ENCODE assay signal across 1 cellular context in the genomic region with DNA sequence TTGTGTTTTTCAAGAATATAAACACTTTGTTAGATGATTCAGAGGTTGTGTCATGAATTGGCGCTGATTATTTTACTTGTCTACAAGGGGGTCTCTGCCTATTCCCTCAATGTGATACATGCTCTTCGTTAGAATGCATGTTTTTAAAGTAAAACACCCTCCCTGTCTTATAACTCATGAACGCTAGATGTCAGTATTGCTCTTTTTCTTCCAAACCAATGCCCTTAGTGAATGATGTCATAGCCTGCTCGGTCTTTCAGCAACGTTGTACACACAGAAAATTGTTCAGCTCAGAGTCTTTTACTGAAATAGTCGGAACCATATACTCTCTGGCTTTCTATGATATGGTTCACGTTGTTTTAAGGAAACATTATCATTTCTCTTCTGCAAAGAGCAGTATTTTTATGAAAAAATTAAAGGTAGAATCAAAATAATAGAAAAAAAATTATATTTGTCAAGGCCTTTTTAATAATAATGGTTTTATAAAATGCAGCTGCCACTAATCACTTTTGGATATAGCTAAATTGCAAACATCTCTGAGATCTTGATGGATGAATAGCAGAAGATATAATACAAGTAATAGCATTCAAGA.
A peak's percentile ranks its signal among the peaks of the same experiment; 100 is the strongest.
TF ChIP-seq lines count a peak whose summit lies in the region.

No MANE protein-coding gene starts in this region.

TF ChIP-seq in K562, 482 proteins besides CTCF, POLR2A, EP300 and RAD21 (continued from another document):
- TF ChIP-seq, protein P1, sequence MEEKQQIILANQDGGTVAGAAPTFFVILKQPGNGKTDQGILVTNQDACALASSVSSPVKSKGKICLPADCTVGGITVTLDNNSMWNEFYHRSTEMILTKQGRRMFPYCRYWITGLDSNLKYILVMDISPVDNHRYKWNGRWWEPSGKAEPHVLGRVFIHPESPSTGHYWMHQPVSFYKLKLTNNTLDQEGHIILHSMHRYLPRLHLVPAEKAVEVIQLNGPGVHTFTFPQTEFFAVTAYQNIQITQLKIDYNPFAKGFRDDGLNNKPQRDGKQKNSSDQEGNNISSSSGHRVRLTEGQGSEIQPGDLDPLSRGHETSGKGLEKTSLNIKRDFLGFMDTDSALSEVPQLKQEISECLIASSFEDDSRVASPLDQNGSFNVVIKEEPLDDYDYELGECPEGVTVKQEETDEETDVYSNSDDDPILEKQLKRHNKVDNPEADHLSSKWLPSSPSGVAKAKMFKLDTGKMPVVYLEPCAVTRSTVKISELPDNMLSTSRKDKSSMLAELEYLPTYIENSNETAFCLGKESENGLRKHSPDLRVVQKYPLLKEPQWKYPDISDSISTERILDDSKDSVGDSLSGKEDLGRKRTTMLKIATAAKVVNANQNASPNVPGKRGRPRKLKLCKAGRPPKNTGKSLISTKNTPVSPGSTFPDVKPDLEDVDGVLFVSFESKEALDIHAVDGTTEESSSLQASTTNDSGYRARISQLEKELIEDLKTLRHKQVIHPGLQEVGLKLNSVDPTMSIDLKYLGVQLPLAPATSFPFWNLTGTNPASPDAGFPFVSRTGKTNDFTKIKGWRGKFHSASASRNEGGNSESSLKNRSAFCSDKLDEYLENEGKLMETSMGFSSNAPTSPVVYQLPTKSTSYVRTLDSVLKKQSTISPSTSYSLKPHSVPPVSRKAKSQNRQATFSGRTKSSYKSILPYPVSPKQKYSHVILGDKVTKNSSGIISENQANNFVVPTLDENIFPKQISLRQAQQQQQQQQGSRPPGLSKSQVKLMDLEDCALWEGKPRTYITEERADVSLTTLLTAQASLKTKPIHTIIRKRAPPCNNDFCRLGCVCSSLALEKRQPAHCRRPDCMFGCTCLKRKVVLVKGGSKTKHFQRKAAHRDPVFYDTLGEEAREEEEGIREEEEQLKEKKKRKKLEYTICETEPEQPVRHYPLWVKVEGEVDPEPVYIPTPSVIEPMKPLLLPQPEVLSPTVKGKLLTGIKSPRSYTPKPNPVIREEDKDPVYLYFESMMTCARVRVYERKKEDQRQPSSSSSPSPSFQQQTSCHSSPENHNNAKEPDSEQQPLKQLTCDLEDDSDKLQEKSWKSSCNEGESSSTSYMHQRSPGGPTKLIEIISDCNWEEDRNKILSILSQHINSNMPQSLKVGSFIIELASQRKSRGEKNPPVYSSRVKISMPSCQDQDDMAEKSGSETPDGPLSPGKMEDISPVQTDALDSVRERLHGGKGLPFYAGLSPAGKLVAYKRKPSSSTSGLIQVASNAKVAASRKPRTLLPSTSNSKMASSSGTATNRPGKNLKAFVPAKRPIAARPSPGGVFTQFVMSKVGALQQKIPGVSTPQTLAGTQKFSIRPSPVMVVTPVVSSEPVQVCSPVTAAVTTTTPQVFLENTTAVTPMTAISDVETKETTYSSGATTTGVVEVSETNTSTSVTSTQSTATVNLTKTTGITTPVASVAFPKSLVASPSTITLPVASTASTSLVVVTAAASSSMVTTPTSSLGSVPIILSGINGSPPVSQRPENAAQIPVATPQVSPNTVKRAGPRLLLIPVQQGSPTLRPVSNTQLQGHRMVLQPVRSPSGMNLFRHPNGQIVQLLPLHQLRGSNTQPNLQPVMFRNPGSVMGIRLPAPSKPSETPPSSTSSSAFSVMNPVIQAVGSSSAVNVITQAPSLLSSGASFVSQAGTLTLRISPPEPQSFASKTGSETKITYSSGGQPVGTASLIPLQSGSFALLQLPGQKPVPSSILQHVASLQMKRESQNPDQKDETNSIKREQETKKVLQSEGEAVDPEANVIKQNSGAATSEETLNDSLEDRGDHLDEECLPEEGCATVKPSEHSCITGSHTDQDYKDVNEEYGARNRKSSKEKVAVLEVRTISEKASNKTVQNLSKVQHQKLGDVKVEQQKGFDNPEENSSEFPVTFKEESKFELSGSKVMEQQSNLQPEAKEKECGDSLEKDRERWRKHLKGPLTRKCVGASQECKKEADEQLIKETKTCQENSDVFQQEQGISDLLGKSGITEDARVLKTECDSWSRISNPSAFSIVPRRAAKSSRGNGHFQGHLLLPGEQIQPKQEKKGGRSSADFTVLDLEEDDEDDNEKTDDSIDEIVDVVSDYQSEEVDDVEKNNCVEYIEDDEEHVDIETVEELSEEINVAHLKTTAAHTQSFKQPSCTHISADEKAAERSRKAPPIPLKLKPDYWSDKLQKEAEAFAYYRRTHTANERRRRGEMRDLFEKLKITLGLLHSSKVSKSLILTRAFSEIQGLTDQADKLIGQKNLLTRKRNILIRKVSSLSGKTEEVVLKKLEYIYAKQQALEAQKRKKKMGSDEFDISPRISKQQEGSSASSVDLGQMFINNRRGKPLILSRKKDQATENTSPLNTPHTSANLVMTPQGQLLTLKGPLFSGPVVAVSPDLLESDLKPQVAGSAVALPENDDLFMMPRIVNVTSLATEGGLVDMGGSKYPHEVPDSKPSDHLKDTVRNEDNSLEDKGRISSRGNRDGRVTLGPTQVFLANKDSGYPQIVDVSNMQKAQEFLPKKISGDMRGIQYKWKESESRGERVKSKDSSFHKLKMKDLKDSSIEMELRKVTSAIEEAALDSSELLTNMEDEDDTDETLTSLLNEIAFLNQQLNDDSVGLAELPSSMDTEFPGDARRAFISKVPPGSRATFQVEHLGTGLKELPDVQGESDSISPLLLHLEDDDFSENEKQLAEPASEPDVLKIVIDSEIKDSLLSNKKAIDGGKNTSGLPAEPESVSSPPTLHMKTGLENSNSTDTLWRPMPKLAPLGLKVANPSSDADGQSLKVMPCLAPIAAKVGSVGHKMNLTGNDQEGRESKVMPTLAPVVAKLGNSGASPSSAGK (IDR thresholded peaks at IDR 0.05), result no peak
- TF ChIP-seq ATF1 (CRISPR knock-in tag; IDR thresholded peaks at IDR 0.05) (no peak), ATF1 (tag; IDR thresholded peaks at IDR 0.05) (peak; percentile 38; the same call in 1 of the 2 replicates), BRD9 (IDR thresholded peaks at IDR 0.05; ENCODE audit: low read depth, partially characterized antibody) (no peak), ATF7 (IDR thresholded peaks at IDR 0.05) (peak; percentile 92), PHB2 (IDR thresholded peaks at IDR 0.05; ENCODE audit: low read depth) (no peak), KDM1A (IDR thresholded peaks at IDR 0.05) (no peak), ZNF212 (CRISPR knock-in tag; IDR thresholded peaks at IDR 0.05) (no peak), ELF2 (CRISPR knock-in tag; IDR thresholded peaks at IDR 0.05) (no peak), PHB (CRISPR knock-in tag; IDR thresholded peaks at IDR 0.05) (no peak), RCOR1 (IDR thresholded peaks at IDR 0.05; ENCODE audit: borderline replicate concordance in 1 of 2, low read depth in 2 of 2, low read length in 2 of 2) (no peak)
- TF ChIP-seq, protein P2, sequence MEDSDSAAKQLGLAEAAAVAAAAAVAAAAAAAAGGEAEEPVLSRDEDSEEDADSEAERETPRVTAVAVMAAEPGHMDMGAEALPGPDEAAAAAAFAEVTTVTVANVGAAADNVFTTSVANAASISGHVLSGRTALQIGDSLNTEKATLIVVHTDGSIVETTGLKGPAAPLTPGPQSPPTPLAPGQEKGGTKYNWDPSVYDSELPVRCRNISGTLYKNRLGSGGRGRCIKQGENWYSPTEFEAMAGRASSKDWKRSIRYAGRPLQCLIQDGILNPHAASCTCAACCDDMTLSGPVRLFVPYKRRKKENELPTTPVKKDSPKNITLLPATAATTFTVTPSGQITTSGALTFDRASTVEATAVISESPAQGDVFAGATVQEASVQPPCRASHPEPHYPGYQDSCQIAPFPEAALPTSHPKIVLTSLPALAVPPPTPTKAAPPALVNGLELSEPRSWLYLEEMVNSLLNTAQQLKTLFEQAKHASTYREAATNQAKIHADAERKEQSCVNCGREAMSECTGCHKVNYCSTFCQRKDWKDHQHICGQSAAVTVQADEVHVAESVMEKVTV (CRISPR knock-in tag; IDR thresholded peaks at IDR 0.05), result peak; percentile 45
